In genomic region chr16:11597737-11598136, GRCh38 we compare ENCODE assay signal across 11 cellular contexts. TPM values are rescaled to one million over a fixed set of nuclear protein-coding genes. Genes with fewer than 3 reads are reported as not detected.
DNase-seq lines count a peak whose midpoint lies in the region; ATAC-seq, FAIRE-seq and TF ChIP-seq lines count a peak whose summit lies in the region.
"Had no signal": no experiment of that assay in that cellular context is flagged by ENCODE, and none has a peak within 500 bp of the region (broad histone marks: within the 10 kb centered on the region; RNA-seq: fewer than 3 reads in every experiment).

No MANE protein-coding gene starts in this region.

- TF ChIP-seq POLR2A in upper lobe of left lung (IDR thresholded peaks at IDR 0.05), result no peak

- no peak for DNase-seq in activated naive CD8-positive, alpha-beta T cell treated with anti-CD3 and anti-CD28 coated beads for 36 hours
- DNase-seq in activated naive CD8-positive, alpha-beta T cell treated with anti-CD3 and anti-CD28 coated beads, Interleukin-2, amount 50 U/mL, for 24 hours, result no peak
- DNase-seq in astrocyte (ENCODE audit: low read depth), result no peak
- no peak for DNase-seq in upper lobe of left lung
- no peak for DNase-seq in NCI-H2029 (lab: John Stamatoyannopoulos, UW)
- DNase-seq in immature natural killer cell, result no peak
- no peak for DNase-seq in medulla oblongata (ENCODE audit: extremely low spot score)
- DNase-seq: activated B cell treated with CpG ODN at 0.5 μM for 24 hours; stimulated activated CD4-positive, alpha-beta T cell treated with anti-CD3 and anti-CD28 coated beads, Interleukin-1b, Interleukin-23, amount 100 ng/mL, for 48 hours had no signal

- H3K4me1 ChIP-seq in astrocyte (ENCODE audit: insufficient read depth, low read length), result peaks cover 8% of the 10 kb centered on the region
- peaks cover 0 to 5% of the 10 kb centered on the region in 2 donors for H3K4me1 ChIP-seq in muscle layer of duodenum (ENCODE audit: control insufficient read depth in 1 of 2, insufficient read depth in 2 of 2, low read length in 2 of 2)
- H3K4me1 ChIP-seq in upper lobe of left lung, result peaks cover 11 to 30% (median 18%) of the 10 kb centered on the region in 4 donors

- 73 to 82% methylated on average over 9 of the region's 9 CpGs for WGBS in upper lobe of left lung, 2 donors

- no peak overlapping the region for H2AFZ ChIP-seq in astrocyte (ENCODE audit: low read depth, low read length)

- no peaks in the 10 kb centered on the region for H3K36me3 ChIP-seq in astrocyte (ENCODE audit: insufficient read depth, low read length)
- no peaks in the 10 kb centered on the region for H3K36me3 ChIP-seq in muscle layer of duodenum (ENCODE audit: control insufficient read depth in 1 of 2, insufficient read depth in 2 of 2, low read length in 2 of 2)
- no peaks in the 10 kb centered on the region for H3K36me3 ChIP-seq in upper lobe of left lung

- H3K4me1 Mint-ChIP-seq in activated naive CD8-positive, alpha-beta T cell treated with anti-CD3 and anti-CD28 coated beads for 36 hours, result peaks cover 17% of the 10 kb centered on the region
- H3K4me1 Mint-ChIP-seq in activated naive CD8-positive, alpha-beta T cell treated with anti-CD3 and anti-CD28 coated beads, Interleukin-2, amount 50 U/mL, for 24 hours, result peaks cover 24% of the 10 kb centered on the region
- H3K4me1 Mint-ChIP-seq in astrocyte (ENCODE audit: low read depth, unreplicated experiment), result peaks cover 12% of the 10 kb centered on the region
- peaks cover 8 to 14% of the 10 kb centered on the region in 2 donors for H3K4me1 Mint-ChIP-seq in immature natural killer cell

- H3K79me2 ChIP-seq in astrocyte (ENCODE audit: insufficient read depth, low read length), result no peaks in the 10 kb centered on the region

- H3K36me3 Mint-ChIP-seq in activated naive CD8-positive, alpha-beta T cell treated with anti-CD3 and anti-CD28 coated beads for 36 hours, result no peaks in the 10 kb centered on the region
- no peaks in the 10 kb centered on the region for H3K36me3 Mint-ChIP-seq in activated naive CD8-positive, alpha-beta T cell treated with anti-CD3 and anti-CD28 coated beads, Interleukin-2, amount 50 U/mL, for 24 hours (ENCODE audit: low read depth)
- no peaks in the 10 kb centered on the region for H3K36me3 Mint-ChIP-seq in astrocyte (ENCODE audit: low read depth, unreplicated experiment)
- no peaks in the 10 kb centered on the region for H3K36me3 Mint-ChIP-seq in immature natural killer cell
- H3K36me3 Mint-ChIP-seq: activated naive CD8-positive, alpha-beta T cell had no signal

- no peaks in the 10 kb centered on the region for H3K9me3 ChIP-seq in astrocyte (ENCODE audit: insufficient read depth, low read depth, low read length)
- H3K9me3 ChIP-seq in muscle layer of duodenum (ENCODE audit: control insufficient read depth in 1 of 2, low read length in 2 of 2), result no peaks in the 10 kb centered on the region
- H3K9me3 ChIP-seq in upper lobe of left lung, result no peaks in the 10 kb centered on the region

- no peaks in the 10 kb centered on the region for H3K27me3 Mint-ChIP-seq in activated naive CD8-positive, alpha-beta T cell treated with anti-CD3 and anti-CD28 coated beads for 36 hours
- no peaks in the 10 kb centered on the region for H3K27me3 Mint-ChIP-seq in activated naive CD8-positive, alpha-beta T cell treated with anti-CD3 and anti-CD28 coated beads, Interleukin-2, amount 50 U/mL, for 24 hours
- H3K27me3 Mint-ChIP-seq in astrocyte (ENCODE audit: low read depth, unreplicated experiment) (no peaks in the 10 kb centered on the region), immature natural killer cell (ENCODE audit: low read depth in 3 of 3) (peaks cover 0 to 9% (median 5%) of the 10 kb centered on the region in 3 donors)
- H3K27me3 Mint-ChIP-seq: activated naive CD8-positive, alpha-beta T cell had no signal

- H4K20me1 ChIP-seq in astrocyte (ENCODE audit: insufficient read depth, low read length), result no peaks in the 10 kb centered on the region

- TF ChIP-seq CTCF in astrocyte (IDR thresholded peaks at IDR 0.05; ENCODE audit: insufficient read depth, low read depth, low read length), result no peak
- no peak for TF ChIP-seq CTCF in upper lobe of left lung (IDR thresholded peaks at IDR 0.05)

- H3K27ac Mint-ChIP-seq in activated naive CD8-positive, alpha-beta T cell treated with anti-CD3 and anti-CD28 coated beads for 36 hours, result peak overlapping the region; percentile 44
- no peak overlapping the region for H3K27ac Mint-ChIP-seq in activated naive CD8-positive, alpha-beta T cell treated with anti-CD3 and anti-CD28 coated beads, Interleukin-2, amount 50 U/mL, for 24 hours
- H3K27ac Mint-ChIP-seq in astrocyte (ENCODE audit: unreplicated experiment) (peak overlapping the region; percentile 73), immature natural killer cell (peak overlapping the region in 2 of 6 donors; percentile 72 to 77)

- no peak for TF ChIP-seq EP300 in upper lobe of left lung (IDR thresholded peaks at IDR 0.05)

- H3K27me3 ChIP-seq in astrocyte (ENCODE audit: insufficient read depth, low read length) (no peaks in the 10 kb centered on the region), muscle layer of duodenum (ENCODE audit: low read depth, low read length) (no peaks in the 10 kb centered on the region), upper lobe of left lung (no peaks in the 10 kb centered on the region)

- H3K4me3 Mint-ChIP-seq in activated naive CD8-positive, alpha-beta T cell treated with anti-CD3 and anti-CD28 coated beads for 36 hours, result no peak overlapping the region
- no peak overlapping the region for H3K4me3 Mint-ChIP-seq in activated naive CD8-positive, alpha-beta T cell treated with anti-CD3 and anti-CD28 coated beads, Interleukin-2, amount 50 U/mL, for 24 hours
- H3K4me3 Mint-ChIP-seq in astrocyte (ENCODE audit: unreplicated experiment) (no peak overlapping the region), immature natural killer cell (no peak overlapping the region)
- H3K4me3 Mint-ChIP-seq: activated B cell treated with CpG ODN at 0.5 μM for 24 hours had no signal

- ATAC-seq in activated naive CD8-positive, alpha-beta T cell treated with anti-CD3 and anti-CD28 coated beads, Interleukin-2, amount 50 U/mL, for 24 hours, result no peak
- peak in 1 of 2 donors; percentile 11 for ATAC-seq in upper lobe of left lung (ENCODE audit: low FRiP score in 2 of 2)

- no peaks in the 10 kb centered on the region for H3K9me3 Mint-ChIP-seq in activated naive CD8-positive, alpha-beta T cell treated with anti-CD3 and anti-CD28 coated beads for 36 hours
- no peaks in the 10 kb centered on the region for H3K9me3 Mint-ChIP-seq in activated naive CD8-positive, alpha-beta T cell treated with anti-CD3 and anti-CD28 coated beads, Interleukin-2, amount 50 U/mL, for 24 hours
- no peaks in the 10 kb centered on the region for H3K9me3 Mint-ChIP-seq in astrocyte (ENCODE audit: unreplicated experiment)
- H3K9me3 Mint-ChIP-seq in immature natural killer cell, result no peaks in the 10 kb centered on the region
- H3K9me3 Mint-ChIP-seq: activated B cell treated with CpG ODN at 0.5 μM for 24 hours had no signal

- H3K27ac ChIP-seq in astrocyte (ENCODE audit: low read depth, low read length) (no peak overlapping the region), muscle layer of duodenum (ENCODE audit: low read length) (peak overlapping the region; percentile 18), upper lobe of left lung (peak overlapping the region; percentile 67 to 87 (median 83))

- H3K9ac ChIP-seq in astrocyte (ENCODE audit: low read length), result no peak overlapping the region

- H3K4me2 ChIP-seq in astrocyte (ENCODE audit: low read length), result no peak overlapping the region

- no peak overlapping the region for H3K4me3 ChIP-seq in astrocyte (ENCODE audit: insufficient read depth, low read depth, low read length)
- peak overlapping the region in 1 of 2 donors; percentile 24 for H3K4me3 ChIP-seq in muscle layer of duodenum (ENCODE audit: low read depth in 1 of 2, low read length in 2 of 2)
- no peak overlapping the region for H3K4me3 ChIP-seq in upper lobe of left lung

- no peak for FAIRE-seq in astrocyte (lab: Jason Lieb, UNC)

RNA-seq across cellular contexts. Expression of gene LITAF, which starts 11.0 kb away (rescaled TPM):
- 100 to 1,000 TPM; 127 to 130 TPM for total RNA-seq in activated naive CD8-positive, alpha-beta T cell treated with anti-CD3 and anti-CD28 coated beads for 36 hours
- total RNA-seq in astrocyte, result 113 and 120 TPM in 2 replicates
- 100 to 1,000 TPM in 4 of 6 donors, 10 to 100 TPM in 2; 65.8 to 281 (median 113) TPM for total RNA-seq in upper lobe of left lung
- polyA plus RNA-seq in immature natural killer cell, result 1,000 to 10,000 TPM; 1,031 to 1,827 (median 1,086) TPM
